In genomic region chr3:101544181-101544850, GRCh38 we compare ENCODE assay signal across 1 cellular context.
TF ChIP-seq lines count a peak whose summit lies in the region.

No MANE protein-coding gene starts in this region.

TF ChIP-seq in liver, 16 proteins besides CTCF, POLR2A, EP300 and RAD21 (continued from another document):
- TF ChIP-seq REST (IDR thresholded peaks at IDR 0.05) (no peak), FOXA2 (IDR thresholded peaks at IDR 0.05) (no peak), FOXA1 (IDR thresholded peaks at IDR 0.05) (no peak), HNF4G (IDR thresholded peaks at IDR 0.05) (no peak), GABPA (IDR thresholded peaks at IDR 0.05 in 1 of 2, conservative IDR thresholded peaks at IDR 0.05 in 1 of 2) (no peak), SP1 (IDR thresholded peaks at IDR 0.05) (no peak), JUND (IDR thresholded peaks at IDR 0.05) (no peak), YY1 (IDR thresholded peaks at IDR 0.05) (no peak), ZBTB33 (IDR thresholded peaks at IDR 0.05) (no peak)
